In the genomic region with DNA sequence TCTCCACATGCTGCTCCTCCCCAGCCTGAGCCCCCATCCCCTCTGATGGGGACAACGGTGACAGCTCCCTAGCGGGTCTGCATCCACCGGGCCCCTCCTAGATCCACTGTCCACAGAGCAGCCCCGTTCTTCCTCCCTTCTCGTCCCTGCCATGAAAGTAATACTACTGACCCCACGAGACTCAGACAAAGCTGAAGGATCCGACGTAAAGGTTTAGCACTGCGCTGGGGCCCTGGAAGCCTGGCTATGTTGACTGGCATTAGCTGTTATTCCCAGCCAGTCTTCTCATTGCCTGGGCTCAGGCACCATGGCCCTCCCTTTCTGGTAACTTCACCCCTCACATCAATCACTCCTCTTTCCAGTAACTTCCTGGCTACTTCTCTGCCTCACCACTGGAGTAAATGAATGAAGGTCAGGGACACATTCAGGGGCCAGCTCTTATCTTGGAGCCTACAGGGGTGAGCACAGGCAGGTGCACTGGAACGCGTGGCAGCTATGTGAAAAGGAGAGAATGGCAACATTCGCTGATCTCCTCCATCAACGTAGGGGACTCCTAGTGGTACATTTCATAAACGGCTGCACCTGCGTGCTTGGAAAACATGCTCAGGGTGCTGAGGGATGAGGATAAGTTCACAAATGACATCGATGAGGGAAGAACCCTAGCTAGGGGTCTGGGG, we compare ENCODE assay signal across 1 cellular context.
TF ChIP-seq lines count a peak whose summit lies in the region.

No MANE protein-coding gene starts in this region.

TF ChIP-seq in SK-N-SH, 30 proteins besides CTCF, POLR2A, EP300 and RAD21 (continued from another document):
- TF ChIP-seq CHD2 (IDR thresholded peaks at IDR 0.05; ENCODE audit: low read length, partially characterized antibody) (no peak), MXI1 (IDR thresholded peaks at IDR 0.05; ENCODE audit: low read depth, low read length) (no peak), TEAD4 (IDR thresholded peaks at IDR 0.05; ENCODE audit: borderline replicate concordance, insufficient read depth) (no peak), NFIC (IDR thresholded peaks at IDR 0.05; ENCODE audit: borderline replicate concordance) (no peak), EZH2phosphoT487 (IDR thresholded peaks at IDR 0.05; ENCODE audit: borderline replicate concordance, low read depth) (no peak), TCF12 (IDR thresholded peaks at IDR 0.05) (no peak), RCOR1 (IDR thresholded peaks at IDR 0.05; ENCODE audit: low read length) (no peak), SMC3 (IDR thresholded peaks at IDR 0.05; ENCODE audit: low read depth, low read length) (no peak), GABPA (IDR thresholded peaks at IDR 0.05; ENCODE audit: low read depth) (no peak), NRF1 (IDR thresholded peaks at IDR 0.05; ENCODE audit: low read depth, low read length) (no peak), GATA2 (CRISPR knock-in tag; IDR thresholded peaks at IDR 0.05) (no peak)
- TF ChIP-seq, protein P1, sequence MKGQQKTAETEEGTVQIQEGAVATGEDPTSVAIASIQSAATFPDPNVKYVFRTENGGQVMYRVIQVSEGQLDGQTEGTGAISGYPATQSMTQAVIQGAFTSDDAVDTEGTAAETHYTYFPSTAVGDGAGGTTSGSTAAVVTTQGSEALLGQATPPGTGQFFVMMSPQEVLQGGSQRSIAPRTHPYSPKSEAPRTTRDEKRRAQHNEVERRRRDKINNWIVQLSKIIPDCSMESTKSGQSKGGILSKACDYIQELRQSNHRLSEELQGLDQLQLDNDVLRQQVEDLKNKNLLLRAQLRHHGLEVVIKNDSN (IDR thresholded peaks at IDR 0.05; ENCODE audit: borderline replicate concordance, low read depth) = no peak
- TF ChIP-seq, protein P2, sequence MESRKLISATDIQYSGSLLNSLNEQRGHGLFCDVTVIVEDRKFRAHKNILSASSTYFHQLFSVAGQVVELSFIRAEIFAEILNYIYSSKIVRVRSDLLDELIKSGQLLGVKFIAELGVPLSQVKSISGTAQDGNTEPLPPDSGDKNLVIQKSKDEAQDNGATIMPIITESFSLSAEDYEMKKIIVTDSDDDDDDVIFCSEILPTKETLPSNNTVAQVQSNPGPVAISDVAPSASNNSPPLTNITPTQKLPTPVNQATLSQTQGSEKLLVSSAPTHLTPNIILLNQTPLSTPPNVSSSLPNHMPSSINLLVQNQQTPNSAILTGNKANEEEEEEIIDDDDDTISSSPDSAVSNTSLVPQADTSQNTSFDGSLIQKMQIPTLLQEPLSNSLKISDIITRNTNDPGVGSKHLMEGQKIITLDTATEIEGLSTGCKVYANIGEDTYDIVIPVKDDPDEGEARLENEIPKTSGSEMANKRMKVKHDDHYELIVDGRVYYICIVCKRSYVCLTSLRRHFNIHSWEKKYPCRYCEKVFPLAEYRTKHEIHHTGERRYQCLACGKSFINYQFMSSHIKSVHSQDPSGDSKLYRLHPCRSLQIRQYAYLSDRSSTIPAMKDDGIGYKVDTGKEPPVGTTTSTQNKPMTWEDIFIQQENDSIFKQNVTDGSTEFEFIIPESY (IDR thresholded peaks at IDR 0.05; ENCODE audit: borderline replicate concordance, low read depth) = no peak
- TF ChIP-seq, protein P3, sequence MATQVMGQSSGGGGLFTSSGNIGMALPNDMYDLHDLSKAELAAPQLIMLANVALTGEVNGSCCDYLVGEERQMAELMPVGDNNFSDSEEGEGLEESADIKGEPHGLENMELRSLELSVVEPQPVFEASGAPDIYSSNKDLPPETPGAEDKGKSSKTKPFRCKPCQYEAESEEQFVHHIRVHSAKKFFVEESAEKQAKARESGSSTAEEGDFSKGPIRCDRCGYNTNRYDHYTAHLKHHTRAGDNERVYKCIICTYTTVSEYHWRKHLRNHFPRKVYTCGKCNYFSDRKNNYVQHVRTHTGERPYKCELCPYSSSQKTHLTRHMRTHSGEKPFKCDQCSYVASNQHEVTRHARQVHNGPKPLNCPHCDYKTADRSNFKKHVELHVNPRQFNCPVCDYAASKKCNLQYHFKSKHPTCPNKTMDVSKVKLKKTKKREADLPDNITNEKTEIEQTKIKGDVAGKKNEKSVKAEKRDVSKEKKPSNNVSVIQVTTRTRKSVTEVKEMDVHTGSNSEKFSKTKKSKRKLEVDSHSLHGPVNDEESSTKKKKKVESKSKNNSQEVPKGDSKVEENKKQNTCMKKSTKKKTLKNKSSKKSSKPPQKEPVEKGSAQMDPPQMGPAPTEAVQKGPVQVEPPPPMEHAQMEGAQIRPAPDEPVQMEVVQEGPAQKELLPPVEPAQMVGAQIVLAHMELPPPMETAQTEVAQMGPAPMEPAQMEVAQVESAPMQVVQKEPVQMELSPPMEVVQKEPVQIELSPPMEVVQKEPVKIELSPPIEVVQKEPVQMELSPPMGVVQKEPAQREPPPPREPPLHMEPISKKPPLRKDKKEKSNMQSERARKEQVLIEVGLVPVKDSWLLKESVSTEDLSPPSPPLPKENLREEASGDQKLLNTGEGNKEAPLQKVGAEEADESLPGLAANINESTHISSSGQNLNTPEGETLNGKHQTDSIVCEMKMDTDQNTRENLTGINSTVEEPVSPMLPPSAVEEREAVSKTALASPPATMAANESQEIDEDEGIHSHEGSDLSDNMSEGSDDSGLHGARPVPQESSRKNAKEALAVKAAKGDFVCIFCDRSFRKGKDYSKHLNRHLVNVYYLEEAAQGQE (IDR thresholded peaks at IDR 0.05; ENCODE audit: low read depth, low read length) = no peak
